In the genomic region with DNA sequence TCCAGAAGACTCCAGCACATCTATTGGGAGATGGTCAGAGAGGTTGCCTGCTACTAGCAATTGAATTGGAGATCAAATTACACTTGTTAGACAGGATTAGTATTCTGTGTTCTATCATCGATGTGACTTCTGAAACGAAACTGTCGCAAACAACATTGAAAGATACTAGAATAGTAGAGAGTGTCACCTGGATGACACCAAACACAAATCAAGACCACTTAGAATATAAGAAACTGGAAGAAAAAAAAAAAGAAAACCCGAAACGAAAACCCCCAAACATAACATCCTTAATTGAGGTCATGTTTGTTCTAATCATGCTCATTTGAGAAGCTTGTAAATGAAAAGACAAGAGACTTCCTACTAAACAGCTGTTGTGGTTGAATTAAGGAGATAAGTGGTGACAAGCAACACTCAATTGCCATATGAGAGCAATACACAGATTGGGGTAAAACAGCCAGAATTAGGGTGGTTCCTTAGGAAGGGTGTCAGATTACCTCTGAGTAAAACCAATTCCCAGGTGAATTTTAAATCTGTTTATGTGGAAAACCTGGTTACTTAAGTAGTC, we compare ENCODE assay signal across 10 cellular contexts.
DNase-seq lines count a peak whose midpoint lies in the region; ATAC-seq and TF ChIP-seq lines count a peak whose summit lies in the region.
"Had no signal": no experiment of that assay in that cellular context is flagged by ENCODE, and none has a peak within 500 bp of the region (broad histone marks: within the 10 kb centered on the region; RNA-seq: fewer than 3 reads in every experiment).

No MANE protein-coding gene starts in this region.

- H3K36me3 ChIP-seq in IMR-90 (ENCODE audit: control insufficient read depth, insufficient read depth, low read length) (no peaks in the 10 kb centered on the region), PC-9 (ENCODE audit: low read depth) (no peaks in the 10 kb centered on the region), skeletal muscle satellite cell (ENCODE audit: insufficient read depth, low read length) (no peaks in the 10 kb centered on the region), BE2C (no peaks in the 10 kb centered on the region)

- peak overlapping the region; percentile 55 for H2BK5ac ChIP-seq in IMR-90 (ENCODE audit: low read depth, low read length, poor library complexity, severe bottlenecking)

- H3K4me1 ChIP-seq in IMR-90 (ENCODE audit: control insufficient read depth, insufficient read depth, low read length), result peaks cover 20% of the 10 kb centered on the region
- H3K4me1 ChIP-seq in PC-9 (replicated peaks; ENCODE audit: insufficient read depth), result peaks cover 48% of the 10 kb centered on the region
- H3K4me1 ChIP-seq in skeletal muscle satellite cell (ENCODE audit: control insufficient read depth, insufficient read depth, low read length), result peaks cover 28% of the 10 kb centered on the region
- peaks cover 4% of the 10 kb centered on the region; the same call in 1 of the 2 replicates for H3K4me1 ChIP-seq in BE2C
- H3K4me1 ChIP-seq: parathyroid adenoma had no signal

- no peak for TF ChIP-seq POLR2A in IMR-90 (IDR thresholded peaks at IDR 0.05; ENCODE audit: low read depth, low read length)

- H3K4ac ChIP-seq in IMR-90 (ENCODE audit: low read depth, low read length), result peak overlapping the region; percentile 71; the same call in 1 of the 2 replicates

- H3K4me3 ChIP-seq in IMR-90 (ENCODE audit: insufficient read depth, low read depth, low read length) (no peak overlapping the region), PC-9 (no peak overlapping the region), skeletal muscle satellite cell (ENCODE audit: low read length) (no peak overlapping the region), BE2C (ENCODE audit: low read depth, low read length) (no peak overlapping the region)

- no peak overlapping the region for H3K56ac ChIP-seq in IMR-90 (ENCODE audit: extremely low read depth, insufficient read depth, low read length)

- H2BK120ac ChIP-seq in IMR-90 (ENCODE audit: low read depth, low read length), result peak overlapping the region; percentile 87

- H3K79me1 ChIP-seq in IMR-90 (ENCODE audit: low read depth in 1 of 2, low read length in 2 of 2), result no peaks in the 10 kb centered on the region

- CTCF ChIA-PET in IMR-90 (lab: Yijun Ruan, JAX) (interaction anchor here (0.5 kb wide), 1 partner anchor 383 kb away, joined by 4 read pairs; no protein-coding TSS in a partner anchor), PC-9 (lab: Charles Lee) (interaction anchor here (0.6 kb wide), 1 partner anchor 122 kb away, joined by 15 read pairs; no protein-coding TSS in a partner anchor)

- H2AK9ac ChIP-seq in IMR-90 (replicated peaks; ENCODE audit: low read depth, low read length, poor library complexity), result no peak overlapping the region

- peak overlapping the region; percentile 97 for H3K18ac ChIP-seq in IMR-90 (ENCODE audit: low read depth, low read length)

- H3K79me2 ChIP-seq in PC-9 (ENCODE audit: low read depth), result no peaks in the 10 kb centered on the region
- H3K79me2 ChIP-seq: parathyroid adenoma had no signal

- peak overlapping the region in 1 of 2 experiments; percentile 37; a peak in 2 of 4 replicates for H4K8ac ChIP-seq in IMR-90 (ENCODE audit: low read depth in 2 of 2, low read length in 2 of 2)

- H3K9ac ChIP-seq in IMR-90 (ENCODE audit: low read depth, low read length) (no peak overlapping the region), skeletal muscle satellite cell (ENCODE audit: low read depth, low read length) (no peak overlapping the region)
- H3K9ac ChIP-seq: parathyroid adenoma had no signal

- 0 out of 2 replicates have a peak overlapping the region, but pooled peaks have one; percentile 3 for H3K14ac ChIP-seq in IMR-90 (replicated peaks; ENCODE audit: low read depth, low read length)

- ATAC-seq in IMR-90 (ENCODE audit: low read depth), result peak; percentile 15

- dilution Hi-C loops in IMR-90 (cut with HindIII; ENCODE audit: low sequenced_read_pairs, unreplicated experiment), result no loop called here

- H3K9me3 ChIP-seq in IMR-90 (ENCODE audit: control insufficient read depth, insufficient read depth, low read length) (no peaks in the 10 kb centered on the region), PC-9 (ENCODE audit: insufficient read depth, low read depth) (no peaks in the 10 kb centered on the region), skeletal muscle satellite cell (replicated peaks; ENCODE audit: low read length) (no peaks in the 10 kb centered on the region), BE2C (no peaks in the 10 kb centered on the region)

- peak overlapping the region; percentile 88 for H2BK20ac ChIP-seq in IMR-90 (ENCODE audit: low read depth, low read length)

- H3K27me3 ChIP-seq in IMR-90 (ENCODE audit: control insufficient read depth, insufficient read depth, low read length) (no peaks in the 10 kb centered on the region), PC-9 (ENCODE audit: insufficient read depth, low read depth) (no peaks in the 10 kb centered on the region), skeletal muscle satellite cell (ENCODE audit: control insufficient read depth, insufficient read depth, low read length) (no peaks in the 10 kb centered on the region), BE2C (no peaks in the 10 kb centered on the region)

- POLR2A ChIA-PET in IMR-90 (lab: Charles Lee; ENCODE audit: unreplicated experiment) (no interaction called here), PC-9 (lab: Charles Lee; ENCODE audit: unreplicated experiment) (interaction anchor here (0.5 kb wide), 1 partner anchor 65 kb away, joined by 4 read pairs; no protein-coding TSS in a partner anchor)

- 0 out of 2 replicates have a peak overlapping the region, but pooled peaks have one; percentile 22 for H3K4me2 ChIP-seq in IMR-90 (ENCODE audit: low read depth, low read length)
- peak overlapping the region; percentile 21; the same call in 1 of the 2 replicates for H3K4me2 ChIP-seq in PC-9
- H3K4me2 ChIP-seq in skeletal muscle satellite cell (ENCODE audit: low read length), result peak overlapping the region; percentile 12

- intact Hi-C loops in IMR-90 (cut with micrococcal nuclease), result no loop called here
- intact Hi-C loops in PC-9 (cut with micrococcal nuclease; ENCODE audit: unreplicated experiment), result loop anchor here (5.0 kb wide), 1 partner anchor 78 kb away; no protein-coding TSS in a partner anchor

- BruUV-seq in IMR-90 (replicated peaks; lab: Mats Ljungman, UMichigan) (no TSS peak), PC-9 (replicated peaks; lab: Mats Ljungman, UMichigan) (no TSS peak)

- H2AFZ ChIP-seq in IMR-90 (replicated peaks; ENCODE audit: low read length, poor library complexity) (no peak overlapping the region), PC-9 (no peak overlapping the region)
- H2AFZ ChIP-seq: parathyroid adenoma had no signal

- no peak for TF ChIP-seq RAD21 in IMR-90 (IDR thresholded peaks at IDR 0.05; ENCODE audit: low read length)

- peaks cover 26% of the 10 kb centered on the region for H3F3A ChIP-seq in PC-9 (ENCODE audit: insufficient read depth, low read depth)

- H2BK15ac ChIP-seq in IMR-90 (ENCODE audit: low read depth, low read length), result 0 out of 3 replicates have a peak overlapping the region, but pooled peaks have one; percentile 55

- in situ Hi-C loops in IMR-90 (cut with MboI; ENCODE audit: low sequenced_read_pairs), result no loop called here

- H4K91ac ChIP-seq in IMR-90 (ENCODE audit: insufficient read depth, low read depth, low read length), result peak overlapping the region; percentile 75

- H4K20me1 ChIP-seq in IMR-90 (ENCODE audit: insufficient read depth, low read length) (no peaks in the 10 kb centered on the region), PC-9 (ENCODE audit: insufficient read depth) (no peaks in the 10 kb centered on the region)

- peak; percentile 77 for DNase-seq in NCI-H2107 treated with DMSO at 0.1 percent for 48 hours (lab: John Stamatoyannopoulos, UW; ENCODE audit: unreplicated experiment)
- no peak for DNase-seq in NCI-H2107 (lab: John Stamatoyannopoulos, UW)
- DNase-seq in IMR-90, result no peak
- DNase-seq in PC-9, result peak in 1 of 2 experiments; percentile 17
- DNase-seq in pons (ENCODE audit: low spot score), result no peak
- DNase-seq in effector CD4-positive, alpha-beta T cell, result no peak
- DNase-seq in BE2C, result no peak
- DNase-seq: NCI-H1048 had no signal

- H4K5ac ChIP-seq in IMR-90 (ENCODE audit: low read depth, low read length), result peak overlapping the region; percentile 85; the same call in 1 of the 2 replicates

- H3K27ac ChIP-seq in IMR-90 (ENCODE audit: insufficient read depth, low read length) (peak overlapping the region; percentile 15; the same call in 1 of the 2 replicates), PC-9 (peak overlapping the region; percentile 23; the same call in 1 of the 2 replicates)
- H3K27ac ChIP-seq: parathyroid adenoma had no signal

- peak overlapping the region; percentile 57 for H3K23ac ChIP-seq in IMR-90 (ENCODE audit: low read depth, low read length)

- H3K9me2 ChIP-seq in PC-9 (ENCODE audit: insufficient read depth), result no peaks in the 10 kb centered on the region

- H2AK5ac ChIP-seq in IMR-90 (ENCODE audit: low read depth, low read length), result peak overlapping the region; percentile 9; the same call in 1 of the 2 replicates

- TF ChIP-seq CTCF in IMR-90 (conservative IDR thresholded peaks at IDR 0.05; ENCODE audit: low read depth, low read length), result no peak
- TF ChIP-seq CTCF in PC-9 (conservative IDR thresholded peaks at IDR 0.05), result no peak
- TF ChIP-seq CTCF in BE2C (IDR thresholded peaks at IDR 0.05; ENCODE audit: low read depth, low read length), result no peak

- peaks cover 14% of the 10 kb centered on the region for H3K9me1 ChIP-seq in IMR-90 (ENCODE audit: insufficient read depth, low read length)

- WGBS in IMR-90 (ENCODE audit: extremely low coverage in 2 of 2, insufficient read length in 1 of 2), 2 experiments, result no CpG with 5 or more reads among the region's 5 CpGs

TF ChIP-seq in IMR-90, 13 proteins besides CTCF, POLR2A, EP300 and RAD21 (continues in another document):
- no peak for TF ChIP-seq BHLHE40 (IDR thresholded peaks at IDR 0.05; ENCODE audit: low read depth, low read length)
- TF ChIP-seq FOS (IDR thresholded peaks at IDR 0.05; ENCODE audit: low read depth, low read length), result no peak
- TF ChIP-seq MAFK (IDR thresholded peaks at IDR 0.05; ENCODE audit: low read depth, low read length), result no peak
- TF ChIP-seq RCOR1 (IDR thresholded peaks at IDR 0.05; ENCODE audit: insufficient replicate concordance, low read length), result no peak
- TF ChIP-seq CEBPB (IDR thresholded peaks at IDR 0.05; ENCODE audit: low read depth, low read length), result no peak
- TF ChIP-seq MAZ (IDR thresholded peaks at IDR 0.05; ENCODE audit: borderline replicate concordance, low read depth, low read length), result no peak
- no peak for TF ChIP-seq CHD1 (IDR thresholded peaks at IDR 0.05; ENCODE audit: low read depth, low read length)
- TF ChIP-seq MXI1 (IDR thresholded peaks at IDR 0.05; ENCODE audit: borderline replicate concordance, low read depth, low read length), result no peak
- TF ChIP-seq RFX5 (IDR thresholded peaks at IDR 0.05; ENCODE audit: low read depth, low read length), result no peak
- TF ChIP-seq SMC3 (IDR thresholded peaks at IDR 0.05; ENCODE audit: low read depth, low read length), result no peak
- TF ChIP-seq NFE2L2 (IDR thresholded peaks at IDR 0.05; ENCODE audit: low read depth, low read length), result no peak
